12 cellular contexts compared by ENCODE assay signal in genomic region chr5:101590384-101590783, GRCh38.
DNase-seq lines count a peak whose midpoint lies in the region; ATAC-seq, FAIRE-seq and TF ChIP-seq lines count a peak whose summit lies in the region.
"Had no signal": no experiment of that assay in that cellular context is flagged by ENCODE, and none has a peak within 500 bp of the region (broad histone marks: within the 10 kb centered on the region; RNA-seq: fewer than 3 reads in every experiment).

No MANE protein-coding gene starts in this region.

- H3K27me3 ChIP-seq in HepG2 (ENCODE audit: control insufficient read depth in 1 of 2, insufficient read depth in 2 of 2, low read length in 2 of 2) = no peaks in the 10 kb centered on the region
- no peaks in the 10 kb centered on the region for H3K27me3 ChIP-seq in right lobe of liver
- no peaks in the 10 kb centered on the region for H3K27me3 ChIP-seq in MM.1S (replicated peaks; ENCODE audit: insufficient read depth, low read length)
- H3K27me3 ChIP-seq: esophagus squamous epithelium, vagina had no signal

- ATAC-seq in HepG2 (peak; percentile 55; the same call in 2 of the 3 replicates), right lobe of liver (no peak), HG02623 (IDR thresholded peaks at IDR 0.05; ENCODE audit: unreplicated experiment) (no peak)

- H4K20me1 ChIP-seq in HepG2 (ENCODE audit: insufficient read depth, low read length) = no peaks in the 10 kb centered on the region
- no peaks in the 10 kb centered on the region for H4K20me1 ChIP-seq in MM.1S (ENCODE audit: insufficient read depth, low read length)

- H3K27ac ChIP-seq in HepG2 (ENCODE audit: extremely low read length, insufficient read depth, low read length) = no peak overlapping the region
- H3K27ac ChIP-seq in right lobe of liver = no peak overlapping the region
- no peak overlapping the region for H3K27ac ChIP-seq in MM.1S (ENCODE audit: low read length)
- H3K27ac ChIP-seq: esophagus squamous epithelium, vagina had no signal

- no peaks in the 10 kb centered on the region for H3K4me1 ChIP-seq in HepG2 (ENCODE audit: insufficient read depth, low read length)
- no peaks in the 10 kb centered on the region for H3K4me1 ChIP-seq in right lobe of liver
- no peaks in the 10 kb centered on the region for H3K4me1 ChIP-seq in MM.1S (ENCODE audit: low read length)
- H3K4me1 ChIP-seq: esophagus squamous epithelium, vagina had no signal

- FAIRE-seq in HepG2 (lab: Jason Lieb, UNC) = no peak

- POLR2A ChIA-PET in HepG2 (lab: Yijun Ruan, JAX) = no interaction called here
- POLR2A ChIA-PET in activated CD4-positive, alpha-beta T cell treated with anti-CD3 and anti-CD28 coated beads, Interleukin-2, amount 10 ng/mL, durations not matched to agents 7 days and 5 days (lab: Charles Lee) = no interaction called here

- TF ChIP-seq EP300 in HepG2 (IDR thresholded peaks at IDR 0.05; ENCODE audit: low read depth in 2 of 2, low read length in 2 of 2) (no peak), HepG2 (CRISPR knock-in tag; IDR thresholded peaks at IDR 0.05; ENCODE audit: borderline replicate concordance) (no peak)

- no peak overlapping the region for H3K4me3 Mint-ChIP-seq in endothelial cell (ENCODE audit: unreplicated experiment)
- no peak overlapping the region for H3K4me3 Mint-ChIP-seq in activated CD4-positive, alpha-beta T cell treated with anti-CD3 and anti-CD28 coated beads, Interleukin-2, amount 10 ng/mL, durations not matched to agents 7 days and 5 days

- H3K9me2 ChIP-seq in MM.1S (replicated peaks; ENCODE audit: insufficient read depth, low read length) = no peaks in the 10 kb centered on the region

- intact Hi-C loops in HepG2 (cut with micrococcal nuclease; ENCODE audit: unreplicated experiment) = no loop called here
- intact Hi-C loops in right lobe of liver (cut with DNase I) = no loop called here

- no peaks in the 10 kb centered on the region for H3F3A ChIP-seq in MM.1S (ENCODE audit: insufficient read depth, low read length)

- TF ChIP-seq POLR2A in HepG2 (IDR thresholded peaks at IDR 0.05; ENCODE audit: insufficient read depth in 1 of 2, low read depth in 2 of 2, low read length in 2 of 2) (no peak), right lobe of liver (IDR thresholded peaks at IDR 0.05) (no peak)

- DNase-seq in HepG2 (ENCODE audit: low spot score) = no peak
- DNase-seq in right lobe of liver = no peak
- peak; percentile 42 for DNase-seq in MM.1S
- DNase-seq in endothelial cell (ENCODE audit: low spot score) = no peak
- no peak for DNase-seq in activated CD4-positive, alpha-beta T cell treated with anti-CD3 and anti-CD28 coated beads, Interleukin-2, amount 10 ng/mL, durations not matched to agents 7 days and 5 days
- DNase-seq in effector CD4-positive, alpha-beta T cell = no peak
- DNase-seq in stimulated activated CD4-positive, alpha-beta T cell treated with anti-CD3 and anti-CD28 coated beads, Interleukin-2, amount 100 ng/mL, for 48 hours = no peak
- DNase-seq: activated naive CD4-positive, alpha-beta T cell; esophagus squamous epithelium; NCI-H345 had no signal

- no TSS peak for BruUV-seq in HepG2 (replicated peaks; lab: Mats Ljungman, UMichigan)

- H3K36me3 ChIP-seq in HepG2 (replicated peaks in 1 of 2; ENCODE audit: control insufficient read depth in 1 of 2, insufficient read depth in 2 of 2, low read length in 2 of 2) = no peaks in the 10 kb centered on the region
- no peaks in the 10 kb centered on the region for H3K36me3 ChIP-seq in right lobe of liver
- H3K36me3 ChIP-seq in MM.1S (replicated peaks; ENCODE audit: insufficient read depth, low read length) = no peaks in the 10 kb centered on the region
- H3K36me3 ChIP-seq: esophagus squamous epithelium, vagina had no signal

- CTCF ChIA-PET in HepG2 (lab: Yijun Ruan, JAX; ENCODE audit: low intra/inter-chr PET ratio, low total read pairs) = no interaction called here
- CTCF ChIA-PET in activated CD4-positive, alpha-beta T cell treated with anti-CD3 and anti-CD28 coated beads, Interleukin-2, amount 10 ng/mL, durations not matched to agents 7 days and 5 days (lab: Charles Lee) = no interaction called here

- H3K4me2 ChIP-seq in HepG2 (ENCODE audit: low read depth, low read length) (no peak overlapping the region), MM.1S (ENCODE audit: low read depth, low read length) (no peak overlapping the region)

- TF ChIP-seq CTCF in HepG2 (CRISPR knock-in tag; IDR thresholded peaks at IDR 0.05) = peak; percentile 34; the same call in 1 of the 2 replicates
- no peak for TF ChIP-seq CTCF in right lobe of liver (IDR thresholded peaks at IDR 0.05)
- peak; percentile 60 for TF ChIP-seq CTCF in MM.1S (IDR thresholded peaks at IDR 0.05; ENCODE audit: low read length)
- peak; percentile 26 for TF ChIP-seq CTCF in endothelial cell (IDR thresholded peaks at IDR 0.05; ENCODE audit: unreplicated experiment)

- H3K4me1 Mint-ChIP-seq in endothelial cell (ENCODE audit: unreplicated experiment) = peaks cover 11% of the 10 kb centered on the region
- no peaks in the 10 kb centered on the region for H3K4me1 Mint-ChIP-seq in activated CD4-positive, alpha-beta T cell treated with anti-CD3 and anti-CD28 coated beads, Interleukin-2, amount 10 ng/mL, durations not matched to agents 7 days and 5 days

- no peak overlapping the region for H3K4me3 ChIP-seq in HepG2 (replicated peaks in 1 of 3; ENCODE audit: insufficient read depth in 1 of 3, low read depth in 2 of 3, low read length in 3 of 3)
- H3K4me3 ChIP-seq in right lobe of liver = no peak overlapping the region
- no peak overlapping the region for H3K4me3 ChIP-seq in MM.1S (ENCODE audit: low read length)
- H3K4me3 ChIP-seq: esophagus squamous epithelium, vagina had no signal

- H3K9me3 ChIP-seq in HepG2 (ENCODE audit: low read length) (no peaks in the 10 kb centered on the region), right lobe of liver (no peaks in the 10 kb centered on the region), MM.1S (replicated peaks; ENCODE audit: insufficient read depth, low read length) (no peaks in the 10 kb centered on the region)
- H3K9me3 ChIP-seq: vagina had no signal

- 0% methylated on average over 1 of the region's 1 CpG for WGBS in HepG2 (ENCODE audit: low lambda C conversion rate)
- WGBS in right lobe of liver (ENCODE audit: insufficient coverage, low coverage, low lambda C conversion rate, missing lambda C conversion rate) = 0% methylated on average over 1 of the region's 1 CpG

- no peak for TF ChIP-seq RAD21 in HepG2 (CRISPR knock-in tag; IDR thresholded peaks at IDR 0.05)

- H3K9me3 Mint-ChIP-seq in endothelial cell (ENCODE audit: unreplicated experiment) = no peaks in the 10 kb centered on the region
- peaks cover 6% of the 10 kb centered on the region for H3K9me3 Mint-ChIP-seq in activated CD4-positive, alpha-beta T cell treated with anti-CD3 and anti-CD28 coated beads, Interleukin-2, amount 10 ng/mL, durations not matched to agents 7 days and 5 days

- in situ Hi-C loops in HepG2 (cut with HindIII; ENCODE audit: extremely low pct_ligation_motif_present, low pct_unique_long_range_greater_than_20kb) = no loop called here

- no peaks in the 10 kb centered on the region for H3K27me3 Mint-ChIP-seq in endothelial cell (ENCODE audit: unreplicated experiment)
- H3K27me3 Mint-ChIP-seq in activated CD4-positive, alpha-beta T cell treated with anti-CD3 and anti-CD28 coated beads, Interleukin-2, amount 10 ng/mL, durations not matched to agents 7 days and 5 days = no peaks in the 10 kb centered on the region

- H2AFZ ChIP-seq in HepG2 (ENCODE audit: low read length) = no peak overlapping the region
- no peak overlapping the region for H2AFZ ChIP-seq in MM.1S (ENCODE audit: low read length)

- no peaks in the 10 kb centered on the region for H3K36me3 Mint-ChIP-seq in endothelial cell (ENCODE audit: low read depth, unreplicated experiment)
- H3K36me3 Mint-ChIP-seq in activated CD4-positive, alpha-beta T cell treated with anti-CD3 and anti-CD28 coated beads, Interleukin-2, amount 10 ng/mL, durations not matched to agents 7 days and 5 days (ENCODE audit: low read depth) = no peaks in the 10 kb centered on the region

- H3K9ac ChIP-seq in HepG2 (ENCODE audit: insufficient read depth, low read depth, low read length) = no peak overlapping the region
- H3K9ac ChIP-seq in MM.1S (ENCODE audit: low read length) = no peak overlapping the region

- H3K79me2 ChIP-seq in HepG2 (ENCODE audit: insufficient read depth, low read length) (no peaks in the 10 kb centered on the region), MM.1S (ENCODE audit: low read length) (no peaks in the 10 kb centered on the region)

- no peak overlapping the region for H3K27ac Mint-ChIP-seq in endothelial cell (ENCODE audit: unreplicated experiment)
- H3K27ac Mint-ChIP-seq in activated CD4-positive, alpha-beta T cell treated with anti-CD3 and anti-CD28 coated beads, Interleukin-2, amount 10 ng/mL, durations not matched to agents 7 days and 5 days = no peak overlapping the region

TF ChIP-seq in HepG2, 621 proteins besides CTCF, POLR2A, EP300 and RAD21:
- TF ChIP-seq STAG1 (CRISPR knock-in tag; IDR thresholded peaks at IDR 0.05) (peak; percentile 55), TOPORS (CRISPR knock-in tag; IDR thresholded peaks at IDR 0.05) (no peak), ZNF549 (CRISPR knock-in tag; IDR thresholded peaks at IDR 0.05) (no peak), THAP11 (CRISPR knock-in tag; IDR thresholded peaks at IDR 0.05) (no peak)

Comparison
In these comparisons a context has a peak if more than half of its experiments do, and no peak if none do; other contexts are left out.
1. CTCF ChIP-seq: peak in HepG2 (single experiment), MM.1S (single experiment) and endothelial cell (single experiment); none in right lobe of liver (0 of 4).